In the genomic region with DNA sequence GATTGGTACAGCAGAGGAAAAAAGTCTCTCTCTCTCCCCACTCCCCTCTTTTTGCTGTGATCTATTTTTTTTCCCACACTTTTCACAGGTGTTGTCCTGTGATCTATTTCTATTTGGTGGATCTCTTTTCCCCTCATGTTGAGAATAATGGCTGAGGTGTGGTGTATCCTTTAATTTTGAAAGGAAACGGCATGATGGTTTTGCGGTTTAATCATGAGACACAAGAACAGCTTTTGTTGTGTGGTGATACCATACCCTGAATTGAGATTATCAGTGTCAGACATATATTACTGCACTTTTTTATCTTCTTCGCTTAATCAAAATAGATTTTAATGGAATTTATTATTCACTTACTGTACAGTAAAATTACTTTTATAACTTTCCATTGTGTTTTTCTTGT, we compare ENCODE assay signal across 26 cellular contexts.
"Had no signal": no experiment of that assay in that cellular context is flagged by ENCODE, and none has a peak within 500 bp of the region (broad histone marks: within the 10 kb centered on the region; RNA-seq: fewer than 3 reads in every experiment).

No MANE protein-coding gene starts in this region.

- H3K27me3 ChIP-seq: adrenal gland, ascending aorta, brain microvascular endothelial cell, esophagus muscularis mucosa, pancreas, right atrium auricular region, spleen had no signal

- ATAC-seq: activated CD8-positive, alpha-beta T cell treated with anti-CD3 and anti-CD28 coated beads, Interleukin-2, amount 10 ng/mL, durations not matched to agents 7 days and 5 days; left ventricle myocardium superior; natural killer cell treated with Interleukin-12 subunit alpha and Interleukin-12 subunit beta and Interleukin-15 and Interleukin-18, amount 100 ng/mL, for 72 hours; pancreas; psoas muscle had no signal

- H3K4me3 ChIP-seq: adrenal gland, ascending aorta, esophagus muscularis mucosa, pancreas, psoas muscle, right atrium auricular region, spleen, thoracic aorta had no signal

- H3K36me3 ChIP-seq: adrenal gland, ascending aorta, brain microvascular endothelial cell, esophagus muscularis mucosa, pancreas, right atrium auricular region, spleen, thoracic aorta had no signal

- DNase-seq: activated CD4-positive, alpha-beta T cell treated with anti-CD3 and anti-CD28 coated beads for 48 hours; activated CD4-positive, CD25-positive, alpha-beta regulatory T cell; activated CD8-positive, alpha-beta T cell treated with anti-CD3 and anti-CD28 coated beads, Interleukin-2, amount 10 ng/mL, durations not matched to agents 7 days and 5 days; activated gamma-delta T cell; adrenal gland; brain microvascular endothelial cell; caudate nucleus; effector CD8-positive, alpha-beta T cell; glutamatergic neuron; hippocampal formation; left ventricle myocardium superior; mammary epithelial cell; midbrain; pancreas; psoas muscle; spleen; stimulated activated CD4-positive, alpha-beta T cell treated with anti-CD3 and anti-CD28 coated beads, Interleukin-4, amount 100 ng/mL, for 1 hour had no signal

- H3K27me3 Mint-ChIP-seq: activated naive CD4-positive, alpha-beta T cell treated with anti-CD3 and anti-CD28 coated beads, Interleukin-2, amount 50 U/mL, for 24 hours; dendritic cell treated with granulocyte-macrophage colony-stimulating factor and Interleukin-4, amounts not matched to agents 40 ng/mL and 50 ng/mL, for 4 days; natural killer cell treated with Interleukin-12 subunit alpha and Interleukin-12 subunit beta and Interleukin-15 and Interleukin-18, amount 100 ng/mL, for 72 hours had no signal

- H3K4me3 Mint-ChIP-seq: activated CD8-positive, alpha-beta T cell treated with anti-CD3 and anti-CD28 coated beads, Interleukin-2, amount 10 ng/mL, durations not matched to agents 7 days and 5 days; activated naive CD4-positive, alpha-beta T cell treated with anti-CD3 and anti-CD28 coated beads, Interleukin-2, amount 50 U/mL, for 24 hours; activated T-helper 1 cell treated with anti-CD3 and anti-CD28 coated beads, Interleukin-12 subunit alpha, Interleukin-12 subunit beta, Interleukin-2, Interleukin-4 antibody, amounts not matched to agents 30 ng/mL and 10 ng/mL and 1 ng/mL, durations not matched to agents 14 hours and 24 hours and 36 hours; dendritic cell treated with granulocyte-macrophage colony-stimulating factor and Interleukin-4, amounts not matched to agents 40 ng/mL and 50 ng/mL, for 4 days; natural killer cell treated with Interleukin-12 subunit alpha and Interleukin-12 subunit beta and Interleukin-15 and Interleukin-18, amount 100 ng/mL, for 72 hours; type B pancreatic cell had no signal

- H3K27ac Mint-ChIP-seq: activated CD8-positive, alpha-beta T cell treated with anti-CD3 and anti-CD28 coated beads, Interleukin-2, amount 10 ng/mL, durations not matched to agents 7 days and 5 days; activated naive CD4-positive, alpha-beta T cell treated with anti-CD3 and anti-CD28 coated beads, Interleukin-2, amount 50 U/mL, for 24 hours; activated T-helper 1 cell treated with anti-CD3 and anti-CD28 coated beads, Interleukin-12 subunit alpha, Interleukin-12 subunit beta, Interleukin-2, Interleukin-4 antibody, amounts not matched to agents 30 ng/mL and 10 ng/mL and 1 ng/mL, durations not matched to agents 14 hours and 24 hours and 36 hours; dendritic cell treated with granulocyte-macrophage colony-stimulating factor and Interleukin-4, amounts not matched to agents 40 ng/mL and 50 ng/mL, for 4 days; natural killer cell treated with Interleukin-12 subunit alpha and Interleukin-12 subunit beta and Interleukin-15 and Interleukin-18, amount 100 ng/mL, for 72 hours; type B pancreatic cell had no signal

- H3K36me3 Mint-ChIP-seq: natural killer cell treated with Interleukin-12 subunit alpha and Interleukin-12 subunit beta and Interleukin-15 and Interleukin-18, amount 100 ng/mL, for 72 hours had no signal

- H3K9me3 ChIP-seq: adrenal gland, ascending aorta, esophagus muscularis mucosa, pancreas, psoas muscle, right atrium auricular region, spleen, thoracic aorta had no signal

- H3K9me3 Mint-ChIP-seq: activated naive CD4-positive, alpha-beta T cell treated with anti-CD3 and anti-CD28 coated beads, Interleukin-2, amount 50 U/mL, for 24 hours; activated T-helper 1 cell treated with anti-CD3 and anti-CD28 coated beads, Interleukin-12 subunit alpha, Interleukin-12 subunit beta, Interleukin-2, Interleukin-4 antibody, amounts not matched to agents 30 ng/mL and 10 ng/mL and 1 ng/mL, durations not matched to agents 14 hours and 24 hours and 36 hours; dendritic cell treated with granulocyte-macrophage colony-stimulating factor and Interleukin-4, amounts not matched to agents 40 ng/mL and 50 ng/mL, for 4 days; natural killer cell treated with Interleukin-12 subunit alpha and Interleukin-12 subunit beta and Interleukin-15 and Interleukin-18, amount 100 ng/mL, for 72 hours; type B pancreatic cell had no signal

- H3K27ac ChIP-seq: adrenal gland, ascending aorta, brain microvascular endothelial cell, esophagus muscularis mucosa, psoas muscle, right atrium auricular region, spleen, thoracic aorta had no signal
